In genomic region chr1:228487336-228488106, GRCh38 we compare ENCODE assay signal across 8 cellular contexts. TPM values are rescaled to one million over a fixed set of nuclear protein-coding genes. Genes with fewer than 3 reads are reported as not detected.
DNase-seq lines count a peak whose midpoint lies in the region; ATAC-seq and TF ChIP-seq lines count a peak whose summit lies in the region.

Gene RNF187 (plus strand): TSS chr1:228487382.

- POLR2A ChIA-PET in BJ (lab: Charles Lee), result no interaction called here

- H3K36me3 Mint-ChIP-seq in T-helper 1 cell treated with Interleukin-12 subunit alpha and Interleukin-12 subunit beta and Interleukin-4 antibody, amounts not matched to agents 30 μg/mL and 1 μg/mL, for 36 hours (ENCODE audit: low read depth), result peaks cover 27% of the 10 kb centered on the region

- no peaks in the 10 kb centered on the region for H3K27me3 Mint-ChIP-seq in T-helper 1 cell treated with Interleukin-12 subunit alpha and Interleukin-12 subunit beta and Interleukin-4 antibody, amounts not matched to agents 30 μg/mL and 1 μg/mL, for 36 hours (ENCODE audit: low read depth)

- H3K27me3 ChIP-seq in BJ (ENCODE audit: control insufficient read depth, insufficient read depth, low read length) (no peaks in the 10 kb centered on the region), left lung (no peaks in the 10 kb centered on the region)

- peak within 1 kb of the TSS; percentile 98 for H3K27ac Mint-ChIP-seq in T-helper 1 cell treated with Interleukin-12 subunit alpha and Interleukin-12 subunit beta and Interleukin-4 antibody, amounts not matched to agents 30 μg/mL and 1 μg/mL, for 36 hours

- H3K27ac ChIP-seq in left lung, result peak within 1 kb of the TSS; percentile 99 to 100

- DNase-seq in BJ (ENCODE audit: low read depth) (no peak), GM19238 (ENCODE audit: insufficient read length, low spot score) (peak; percentile 88), cerebellum (ENCODE audit: low spot score) (peak; percentile 95), left lung (peak; percentile 91 to 98), NCI-H1048 (lab: John Stamatoyannopoulos, UW) (no peak)
- DNase-seq in stimulated activated CD4-positive, alpha-beta T cell treated with anti-CD3 and anti-CD28 coated beads, Interleukin-4, amount 100 ng/mL, for 4 hours, result peak; percentile 76 to 86

- H3K4me1 Mint-ChIP-seq in T-helper 1 cell treated with Interleukin-12 subunit alpha and Interleukin-12 subunit beta and Interleukin-4 antibody, amounts not matched to agents 30 μg/mL and 1 μg/mL, for 36 hours (ENCODE audit: low read depth), result peaks cover 29% of the 10 kb centered on the region

- ATAC-seq in HG03280 (IDR thresholded peaks at IDR 0.05; ENCODE audit: unreplicated experiment), result peak; percentile 68
- ATAC-seq in left lung, result peak; percentile 96

- H3K36me3 ChIP-seq in BJ (ENCODE audit: control insufficient read depth, insufficient read depth, low read length) (peaks cover 11% of the 10 kb centered on the region), left lung (peaks cover 0 to 26% of the 10 kb centered on the region in 2 donors)

- H3K9me3 Mint-ChIP-seq in T-helper 1 cell treated with Interleukin-12 subunit alpha and Interleukin-12 subunit beta and Interleukin-4 antibody, amounts not matched to agents 30 μg/mL and 1 μg/mL, for 36 hours, result no peaks in the 10 kb centered on the region

- H3K4me3 ChIP-seq in BJ (ENCODE audit: low read depth, low read length) (peak within 1 kb of the TSS; percentile 68), left lung (peak within 1 kb of the TSS; percentile 68 to 75)

- TF ChIP-seq CTCF in BJ (IDR thresholded peaks at IDR 0.05; ENCODE audit: insufficient read depth, low read depth, low read length), result no peak
- TF ChIP-seq CTCF in left lung (IDR thresholded peaks at IDR 0.05), result no peak

- peak within 1 kb of the TSS; percentile 96 for H3K4me3 Mint-ChIP-seq in T-helper 1 cell treated with Interleukin-12 subunit alpha and Interleukin-12 subunit beta and Interleukin-4 antibody, amounts not matched to agents 30 μg/mL and 1 μg/mL, for 36 hours

- H3K9me3 ChIP-seq in left lung, result no peaks in the 10 kb centered on the region

- peaks cover 6 to 35% of the 10 kb centered on the region in 2 donors for H3K4me1 ChIP-seq in left lung

- intact Hi-C loops in left lung (cut with DNase I), result no loop called here

- CTCF ChIA-PET in BJ (lab: Yijun Ruan, JAX), result interaction anchor here (0.5 to 1.4 kb wide), 2 partner anchors 12 to 28 kb away, joined by 3 to 4 read pairs; no protein-coding TSS in a partner anchor

RNA-seq across cellular contexts. Expression of gene RNF187, which starts in this region (rescaled TPM):
- 90.2 and 106 TPM in 2 replicates for polyA plus RNA-seq in BJ (2011; rRNA removed)
- 51.0 and 74.6 TPM in 2 replicates for polyA minus RNA-seq in BJ (2011; rRNA and poly(A)+ RNA removed)
- 48.5 TPM for total RNA-seq in cerebellum
- total RNA-seq in left lung, result 100 to 1,000 TPM in 1 of 2 donors, 10 to 100 TPM in 1; 84.5 to 103 TPM

Comparison
In these comparisons a context has a peak if more than half of its experiments do, and no peak if none do; other contexts are left out.
1. DNase-seq: peak in GM19238 (single experiment), cerebellum (single experiment), left lung (2 of 2) and stimulated activated CD4-positive, alpha-beta T cell treated with anti-CD3 and anti-CD28 coated beads, Interleukin-4, amount 100 ng/mL, for 4 hours (2 of 2); none in BJ (single experiment) and NCI-H1048 (single experiment).